ENCODE assay signal across 8 cellular contexts in the genomic region with DNA sequence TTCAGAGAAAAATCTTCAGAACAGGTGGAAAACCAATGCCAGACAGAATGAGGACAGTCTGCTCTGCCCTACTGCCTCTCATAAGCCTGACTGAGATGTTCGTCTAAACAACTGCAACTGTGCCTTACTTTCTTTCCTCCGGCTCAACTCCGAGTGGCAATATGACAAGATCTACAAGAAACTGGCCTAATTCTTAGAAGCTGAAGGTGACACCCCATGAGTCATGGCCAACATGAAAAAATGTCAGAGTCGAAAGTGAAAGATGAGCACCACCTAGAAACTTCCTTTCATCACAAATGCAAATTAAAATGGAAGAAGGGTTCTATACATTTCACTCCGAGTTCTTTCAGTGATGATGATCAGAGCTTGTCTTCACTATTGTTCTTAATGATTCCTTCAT.
DNase-seq lines count a peak whose midpoint lies in the region; ATAC-seq lines count a peak whose summit lies in the region.

No MANE protein-coding gene starts in this region.

- H3K9me3 Mint-ChIP-seq in dendritic cell treated with granulocyte-macrophage colony-stimulating factor and Interleukin-4, amounts not matched to agents 40 ng/mL and 50 ng/mL, for 4 days = no peaks in the 10 kb centered on the region

- H3K4me1 Mint-ChIP-seq in dendritic cell treated with granulocyte-macrophage colony-stimulating factor and Interleukin-4, amounts not matched to agents 40 ng/mL and 50 ng/mL, for 4 days (ENCODE audit: low read depth) = peaks cover 50% of the 10 kb centered on the region

- no peaks in the 10 kb centered on the region for H3K27me3 Mint-ChIP-seq in dendritic cell treated with granulocyte-macrophage colony-stimulating factor and Interleukin-4, amounts not matched to agents 40 ng/mL and 50 ng/mL, for 4 days

- H3K27ac Mint-ChIP-seq in dendritic cell treated with granulocyte-macrophage colony-stimulating factor and Interleukin-4, amounts not matched to agents 40 ng/mL and 50 ng/mL, for 4 days = peak overlapping the region; percentile 33

- intact Hi-C loops in dendritic cell treated with granulocyte-macrophage colony-stimulating factor and Interleukin-4, amounts not matched to agents 40 ng/mL and 50 ng/mL, for 4 days (cut with micrococcal nuclease) = no loop called here

- ATAC-seq in GM18867 (IDR thresholded peaks at IDR 0.05; ENCODE audit: unreplicated experiment) (peak; percentile 86), HG03025 (IDR thresholded peaks at IDR 0.05; ENCODE audit: low FRiP score, unreplicated experiment) (peak; percentile 62), GM21737 (IDR thresholded peaks at IDR 0.05; ENCODE audit: unreplicated experiment) (no peak)

- peak; percentile 35 for DNase-seq in T-helper 22 cell (ENCODE audit: low read depth)
- peak; percentile 38 to 65 for DNase-seq in stimulated activated CD8-positive, alpha-beta memory T cell treated with anti-CD3 and anti-CD28 coated beads, Interleukin-7, amount 100 ng/mL, for 4 hours (ENCODE audit: low read depth in 2 of 2)
- no peak for DNase-seq in DMS53 treated with DMSO at 0.1 percent for 48 hours (lab: John Stamatoyannopoulos, UW; ENCODE audit: unreplicated experiment)
- no peak for DNase-seq in SIG-M5 (lab: John Stamatoyannopoulos, UW)

- H3K36me3 Mint-ChIP-seq in dendritic cell treated with granulocyte-macrophage colony-stimulating factor and Interleukin-4, amounts not matched to agents 40 ng/mL and 50 ng/mL, for 4 days (ENCODE audit: low read depth) = peaks cover 61% of the 10 kb centered on the region

- no peak overlapping the region for H3K4me3 Mint-ChIP-seq in dendritic cell treated with granulocyte-macrophage colony-stimulating factor and Interleukin-4, amounts not matched to agents 40 ng/mL and 50 ng/mL, for 4 days

Comparison
In these comparisons a context has a peak if more than half of its experiments do, and no peak if none do; other contexts are left out.
1. DNase-seq: peak in T-helper 22 cell (single experiment) and stimulated activated CD8-positive, alpha-beta memory T cell treated with anti-CD3 and anti-CD28 coated beads, Interleukin-7, amount 100 ng/mL, for 4 hours (2 of 2); none in DMS53 treated with DMSO at 0.1 percent for 48 hours (single experiment) and SIG-M5 (single experiment).